19 cellular contexts compared by ENCODE assay signal in genomic region chr17:81930142-81931125, GRCh38. TPM values are rescaled to one million over a fixed set of nuclear protein-coding genes. Genes with fewer than 3 reads are reported as not detected.
A peak's percentile ranks its signal among the peaks of the same experiment; 100 is the strongest.
DNase-seq lines count a peak whose midpoint lies in the region; ATAC-seq, FAIRE-seq and TF ChIP-seq lines count a peak whose summit lies in the region.
"Had no signal": no experiment of that assay in that cellular context is flagged by ENCODE, and none has a peak within 500 bp of the region (broad histone marks: within the 10 kb centered on the region; RNA-seq: fewer than 3 reads in every experiment).

No MANE protein-coding gene starts in this region.

- no peak overlapping the region for H3K14ac ChIP-seq in neuronal stem cell (ENCODE audit: low read length)

- no peak for FAIRE-seq in GM12878 (lab: Jason Lieb, UNC)

- BruUV-seq in GM12878 (replicated peaks; lab: Mats Ljungman, UMichigan), result no TSS peak

- TF ChIP-seq RAD21 in GM12878 (IDR thresholded peaks at IDR 0.05; ENCODE audit: insufficient read depth, low read depth, low read length), result no peak

- CTCF ChIA-PET in GM12878 (lab: Yijun Ruan, JAX), result interaction anchor here (1.9 kb wide), 1 partner anchor 61 kb away, joined by 6 read pairs; no protein-coding TSS in a partner anchor

- no peak overlapping the region for H4K8ac ChIP-seq in neuronal stem cell (ENCODE audit: low read depth, low read length)

- POLR2A ChIA-PET in GM12878 (lab: Charles Lee), result interaction anchor here (0.6 to 1.0 kb wide), 7 partner anchors 8 to 294 kb away, joined by 3 to 5 read pairs (median 4); no protein-coding TSS in a partner anchor

- H2AK5ac ChIP-seq in neuronal stem cell (ENCODE audit: low read depth, low read length), result no peak overlapping the region

- WGBS in GM12878 (ENCODE audit: insufficient coverage, insufficient replicate concordance, low lambda C conversion rate, missing lambda C conversion rate), result 39% methylated on average over 20 of the region's 20 CpGs
- no CpG with 5 or more reads among the region's 20 CpGs for WGBS in neuronal stem cell (ENCODE audit: extremely low coverage in 2 of 2, insufficient read length in 2 of 2, insufficient replicate concordance in 1 of 2), 2 donors

- RAD21 ChIA-PET in GM12878 (lab: Charles Lee; ENCODE audit: unreplicated experiment), result interaction anchor here (0.9 to 1.6 kb wide), 2 partner anchors 30 to 36 kb away, joined by 4 to 7 read pairs; partner anchors contain the start of gene NOTUM

- H2BK12ac ChIP-seq in neuronal stem cell (ENCODE audit: low read length), result no peak overlapping the region

- H3K4me3 ChIP-seq in GM12878 (no peak overlapping the region), neuronal stem cell (ENCODE audit: low read length in 2 of 2) (no peak overlapping the region)
- H3K4me3 ChIP-seq: breast epithelium, skin epidermis had no signal

- H3K27ac ChIP-seq in GM12878 (ENCODE audit: control insufficient read depth, insufficient read depth), result 0 out of 2 replicates have a peak overlapping the region, but pooled peaks have one; percentile 24
- H3K27ac ChIP-seq in neuronal stem cell (replicated peaks; ENCODE audit: low read length), result no peak overlapping the region
- H3K27ac ChIP-seq: breast epithelium, skin epidermis had no signal

- H2AFZ ChIP-seq in GM12878 (ENCODE audit: control insufficient read depth, low read depth, low read length) (no peak overlapping the region), neuronal stem cell (ENCODE audit: low read length) (no peak overlapping the region)

- intact Hi-C loops in GM12878 (cut with micrococcal nuclease; ENCODE audit: unreplicated experiment), result no loop called here

- SMC1A ChIA-PET in GM12878 (lab: Charles Lee; ENCODE audit: uncharacterized antibody, unreplicated experiment), result interaction anchor here (0.7 kb wide), 1 partner anchor 420 kb away, joined by 3 read pairs; no protein-coding TSS in a partner anchor

- no peak overlapping the region for H3K4ac ChIP-seq in neuronal stem cell (ENCODE audit: low read length)

- H3K27me3 ChIP-seq in GM12878 (replicated peaks in 1 of 2; ENCODE audit: control insufficient read depth in 2 of 2, insufficient read depth in 2 of 2, low read length in 1 of 2) (no peaks in the 10 kb centered on the region), neuronal stem cell (ENCODE audit: control insufficient read depth in 3 of 3, insufficient read depth in 3 of 3, low read depth in 1 of 3, low read length in 3 of 3) (peaks cover 0 to 10% (median 0%) of the 10 kb centered on the region in 3 experiments)
- H3K27me3 ChIP-seq: breast epithelium had no signal

- H3K79me1 ChIP-seq in neuronal stem cell (ENCODE audit: low read depth, low read length), result peaks cover 32% of the 10 kb centered on the region

- no peaks in the 10 kb centered on the region for H4K20me1 ChIP-seq in GM12878 (ENCODE audit: control insufficient read depth, insufficient read depth)

- H4K91ac ChIP-seq in neuronal stem cell (ENCODE audit: low read depth, low read length, poor library complexity), result no peak overlapping the region

- H3K4me1 ChIP-seq in GM12878 (ENCODE audit: control insufficient read depth, insufficient read depth, low read length) (peaks cover 17% of the 10 kb centered on the region), neuronal stem cell (ENCODE audit: control insufficient read depth in 2 of 2, insufficient read depth in 1 of 2, low read depth in 1 of 2, low read length in 2 of 2) (peaks cover 12 to 13% of the 10 kb centered on the region in 2 donors)

- H3K4me2 ChIP-seq in GM12878 (ENCODE audit: control insufficient read depth, insufficient read depth) (no peak overlapping the region; the same call in 1 of the 2 replicates), neuronal stem cell (ENCODE audit: insufficient read depth, low read length, poor library complexity, severe bottlenecking) (no peak overlapping the region)

- DNase-seq in NCI-H1694 treated with DMSO at 0.1 percent for 48 hours (lab: John Stamatoyannopoulos, UW), result peak; percentile 45
- DNase-seq in NCI-H1694 (lab: John Stamatoyannopoulos, UW), result no peak
- DNase-seq in LHCN-M2 (ENCODE audit: low read depth), result peak; percentile 23
- no peak for DNase-seq in GM12878 (ENCODE audit: low read depth, low spot score)
- DNase-seq in neuronal stem cell (ENCODE audit: low spot score), result no peak
- no peak for DNase-seq in hepatic stellate cell (ENCODE audit: low spot score)
- no peak for DNase-seq in EL
- DNase-seq in LoVo (ENCODE audit: low spot score), result no peak
- DNase-seq: 8988T; activated CD4-positive, alpha-beta T cell treated with anti-CD3 and anti-CD28 coated beads for 4 hours; KBM-7; kidney glomerular epithelial cell; NCI-H2029 treated with DMSO at 0.1 percent for 48 hours; nephron progenitor cell had no signal

- H3K9ac ChIP-seq in GM12878 (ENCODE audit: control insufficient read depth, insufficient read depth, low read length) (no peak overlapping the region), neuronal stem cell (ENCODE audit: low read depth, low read length, poor library complexity) (no peak overlapping the region)

- peak overlapping the region; percentile 53 for H2BK5ac ChIP-seq in neuronal stem cell (ENCODE audit: low read length)

- in situ Hi-C loops in GM12878 (cut with MboI), result no loop called here

- peak; percentile 45 for ATAC-seq in GM12878

- H3K9me3 ChIP-seq in GM12878 (replicated peaks; ENCODE audit: control insufficient read depth, insufficient read depth, low read length), result no peaks in the 10 kb centered on the region
- H3K9me3 ChIP-seq in neuronal stem cell (replicated peaks in 1 of 2; ENCODE audit: control insufficient read depth in 2 of 2, insufficient read depth in 1 of 2, low read depth in 1 of 2, low read length in 2 of 2), result no peaks in the 10 kb centered on the region
- H3K9me3 ChIP-seq: breast epithelium had no signal

- no peak for TF ChIP-seq POLR2A in GM12878 (IDR thresholded peaks at IDR 0.05; ENCODE audit: low read depth, low read length)

- no peak for TF ChIP-seq EP300 in GM12878 (IDR thresholded peaks at IDR 0.05; ENCODE audit: borderline replicate concordance in 1 of 2, control insufficient read depth in 1 of 2, low read depth in 2 of 2, low read length in 2 of 2)

- no peak for TF ChIP-seq CTCF in GM12878 (IDR thresholded peaks at IDR 0.05 in 2 of 3, conservative IDR thresholded peaks at IDR 0.05 in 1 of 3; ENCODE audit: control insufficient read depth in 2 of 3, extremely low read depth in 1 of 3, insufficient read depth in 1 of 3, low read depth in 3 of 3, low read length in 3 of 3)

- H3K79me2 ChIP-seq in GM12878 (ENCODE audit: control insufficient read depth, insufficient read depth, low read length), result peaks cover 15% of the 10 kb centered on the region

- H3K36me3 ChIP-seq in GM12878 (ENCODE audit: control insufficient read depth in 2 of 2, insufficient read depth in 2 of 2, low read length in 1 of 2), result peaks cover 0 to 2% of the 10 kb centered on the region in 2 experiments; a peak in 1 of 4 replicates
- H3K36me3 ChIP-seq in neuronal stem cell (replicated peaks in 1 of 2; ENCODE audit: control insufficient read depth in 2 of 2, insufficient read depth in 2 of 2, low read length in 2 of 2), result peaks cover 6 to 26% of the 10 kb centered on the region in 2 donors
- H3K36me3 ChIP-seq: breast epithelium had no signal

- peak overlapping the region; percentile 85 for H3K23ac ChIP-seq in neuronal stem cell (ENCODE audit: low read depth, low read length, poor library complexity)

- no peak overlapping the region for H3K18ac ChIP-seq in neuronal stem cell (ENCODE audit: low read length)

- H2BK120ac ChIP-seq in neuronal stem cell (ENCODE audit: low read depth, low read length), result no peak overlapping the region

- H2BK15ac ChIP-seq in neuronal stem cell (ENCODE audit: low read length), result no peak overlapping the region

RNA-seq across cellular contexts. Expression of gene MAFG, which starts 2.9 kb away (rescaled TPM):
- 18.8 and 19.7 TPM in 2 replicates for total RNA-seq in LHCN-M2 (2014; rRNA removed)
- 17.5 TPM for polyA plus RNA-seq in LHCN-M2 (2012)
- total RNA-seq in GM12878 (2013; cell fraction: nucleolus; rRNA removed), result 15.6 and 17.5 TPM in 2 replicates
- 8.7 and 8.9 TPM in 2 replicates for total RNA-seq in GM12878 (2014; rRNA removed)
- 6.3 and 6.4 TPM in 2 replicates for total RNA-seq in GM12878 (2014; rRNA removed; fragmentation: Illumina TruSeq; extraction: Trizol)
- total RNA-seq in GM12878 (2021), result 18.1 and 20.1 TPM in 2 replicates
- 6.4 TPM for polyA plus RNA-seq in GM12878 (2011; ENCODE audit: low read depth)
- polyA plus RNA-seq in GM12878 (2011; rRNA removed), result 6.5 and 9.8 TPM in 2 replicates
- 14.8 and 16.6 TPM in 2 replicates for polyA plus RNA-seq in GM12878 (2011; cell fraction: cytosol; rRNA removed)
- 76.6 and 84.7 TPM in 2 replicates for polyA plus RNA-seq in GM12878 (2011; cell fraction: nucleus; rRNA removed)
- 13.3 and 15.1 TPM in 2 replicates for polyA plus RNA-seq in GM12878 (2012)
- 7.8 and 9.5 TPM in 2 replicates for polyA plus RNA-seq in GM12878 (2014; fragmentation: Illumina TruSeq; extraction: Trizol)
- polyA plus RNA-seq in GM12878 (2014; fragmentation: Nextera tagmentation; extraction: Ambion mirVana), result 1 to 10 TPM in 1 of 2 experiments, under 1 TPM in 1; 0.48 to 1.3 TPM
- 13.5 and 14.7 TPM in 2 replicates for polyA plus RNA-seq in GM12878 (2014; rRNA removed)
- polyA plus RNA-seq in GM12878 (2016; fragmentation: Nextera tagmentation; extraction: Ambion mirVana), result 1 to 10 TPM; 2.7 TPM
- polyA minus RNA-seq in GM12878 (2011; rRNA and poly(A)+ RNA removed), result 6.4 and 8.6 TPM in 2 replicates
- polyA minus RNA-seq in GM12878 (2011; cell fraction: cytosol; rRNA and poly(A)+ RNA removed), result 2.8 and 3.4 TPM in 2 replicates
- polyA minus RNA-seq in GM12878 (2011; cell fraction: nucleus; rRNA and poly(A)+ RNA removed), result 5.6 and 7.9 TPM in 2 replicates
- polyA plus RNA-seq in neuronal stem cell (2013, experiment 1 of 2), result 16.1 TPM
- 17.2 TPM for polyA plus RNA-seq in neuronal stem cell (2013, experiment 2 of 2)

RNA-seq across cellular contexts. Expression of gene PYCR1, which starts 6.7 kb away (rescaled TPM):
- total RNA-seq in LHCN-M2 (2014; rRNA removed) (59.1 and 81.4 TPM in 2 replicates), GM12878 (2014; rRNA removed) (75.7 and 88.1 TPM in 2 replicates), GM12878 (2014; rRNA removed; fragmentation: Illumina TruSeq; extraction: Trizol) (37.8 and 40.3 TPM in 2 replicates), GM12878 (2021) (105 TPM in 2 replicates)
- 73.7 TPM for polyA plus RNA-seq in LHCN-M2 (2012)
- total RNA-seq in GM12878 (2013; cell fraction: nucleolus; rRNA removed), result 12.5 and 13.6 TPM in 2 replicates
- polyA plus RNA-seq in GM12878 (2011; ENCODE audit: low read depth), result 19.6 TPM
- polyA plus RNA-seq in GM12878 (2011; rRNA removed) (23.4 and 49.3 TPM in 2 replicates), GM12878 (2014; fragmentation: Illumina TruSeq; extraction: Trizol) (18.7 and 43.8 TPM in 2 replicates), GM12878 (2014; fragmentation: Nextera tagmentation; extraction: Ambion mirVana) (1 to 10 TPM; 2.7 to 5.2 TPM), GM12878 (2014; rRNA removed) (107 and 124 TPM in 2 replicates), GM12878 (2016; fragmentation: Nextera tagmentation; extraction: Ambion mirVana) (100 to 1,000 TPM; 104 to 119 TPM)
- 67.6 and 105 TPM in 2 replicates for polyA plus RNA-seq in GM12878 (2011; cell fraction: cytosol; rRNA removed)
- 67.8 and 71.5 TPM in 2 replicates for polyA plus RNA-seq in GM12878 (2011; cell fraction: nucleus; rRNA removed)
- 55.9 and 82.4 TPM in 2 replicates for polyA plus RNA-seq in GM12878 (2012)
- 35.3 and 70.7 TPM in 2 replicates for polyA minus RNA-seq in GM12878 (2011; rRNA and poly(A)+ RNA removed)
- 24.8 and 24.9 TPM in 2 replicates for polyA minus RNA-seq in GM12878 (2011; cell fraction: cytosol; rRNA and poly(A)+ RNA removed)
- 10.5 and 11.3 TPM in 2 replicates for polyA minus RNA-seq in GM12878 (2011; cell fraction: nucleus; rRNA and poly(A)+ RNA removed)
- polyA plus RNA-seq in neuronal stem cell (2013, experiment 1 of 2), result 53.9 TPM
- 52.1 TPM for polyA plus RNA-seq in neuronal stem cell (2013, experiment 2 of 2)

RNA-seq across cellular contexts. Expression of gene SIRT7, which starts 12.5 kb away (rescaled TPM):
- total RNA-seq in LHCN-M2 (2014; rRNA removed) (17.3 and 20.0 TPM in 2 replicates), GM12878 (2014; rRNA removed) (35.4 and 38.7 TPM in 2 replicates), GM12878 (2014; rRNA removed; fragmentation: Illumina TruSeq; extraction: Trizol) (14.1 and 15.3 TPM in 2 replicates), GM12878 (2021) (36.0 and 37.8 TPM in 2 replicates)
- polyA plus RNA-seq in LHCN-M2 (2012), result 18.1 TPM
- 30.0 and 32.9 TPM in 2 replicates for total RNA-seq in GM12878 (2013; cell fraction: nucleolus; rRNA removed)
- polyA plus RNA-seq in GM12878 (2011; ENCODE audit: low read depth), result 16.5 TPM
- polyA plus RNA-seq in GM12878 (2011; rRNA removed) (5.9 and 8.6 TPM in 2 replicates), GM12878 (2014; fragmentation: Illumina TruSeq; extraction: Trizol) (6.4 and 17.4 TPM in 2 replicates), GM12878 (2014; fragmentation: Nextera tagmentation; extraction: Ambion mirVana) (1 to 10 TPM; 1.2 to 5.4 TPM), GM12878 (2014; rRNA removed) (49.7 and 56.2 TPM in 2 replicates), GM12878 (2016; fragmentation: Nextera tagmentation; extraction: Ambion mirVana) (10 to 100 TPM; 28.0 to 32.1 TPM)
- polyA plus RNA-seq in GM12878 (2011; cell fraction: cytosol; rRNA removed), result 13.5 and 18.4 TPM in 2 replicates
- polyA plus RNA-seq in GM12878 (2011; cell fraction: nucleus; rRNA removed), result 61.4 and 89.1 TPM in 2 replicates
- 33.1 and 40.6 TPM in 2 replicates for polyA plus RNA-seq in GM12878 (2012)
- 35.6 and 60.0 TPM in 2 replicates for polyA minus RNA-seq in GM12878 (2011; rRNA and poly(A)+ RNA removed)
- polyA minus RNA-seq in GM12878 (2011; cell fraction: cytosol; rRNA and poly(A)+ RNA removed), result 26.1 and 26.8 TPM in 2 replicates
- 24.2 and 38.0 TPM in 2 replicates for polyA minus RNA-seq in GM12878 (2011; cell fraction: nucleus; rRNA and poly(A)+ RNA removed)
- 5.2 TPM for polyA plus RNA-seq in neuronal stem cell (2013, experiment 1 of 2)
- 5.1 TPM for polyA plus RNA-seq in neuronal stem cell (2013, experiment 2 of 2)

RNA-seq across cellular contexts. Expression of gene MYADML2, which starts 16.6 kb away (rescaled TPM):
- not detected in 2 replicates for total RNA-seq in LHCN-M2 (2014; rRNA removed)
- 0.05 TPM for polyA plus RNA-seq in LHCN-M2 (2012)
- 0.19 TPM in 1 of 2 replicates, not detected in the other for total RNA-seq in GM12878 (2013; cell fraction: nucleolus; rRNA removed)
- not detected in 2 replicates for total RNA-seq in GM12878 (2014; rRNA removed)
- total RNA-seq in GM12878 (2014; rRNA removed; fragmentation: Illumina TruSeq; extraction: Trizol), result not detected in 2 replicates
- not detected in 2 replicates for total RNA-seq in GM12878 (2021)
- polyA plus RNA-seq in GM12878 (2011; ENCODE audit: low read depth), result not detected
- polyA plus RNA-seq in GM12878 (2011; rRNA removed), result not detected in 2 replicates
- polyA plus RNA-seq in GM12878 (2011; cell fraction: cytosol; rRNA removed), result not detected in 2 replicates
- polyA plus RNA-seq in GM12878 (2011; cell fraction: nucleus; rRNA removed), result not detected in 2 replicates
- polyA plus RNA-seq in GM12878 (2012), result 0.04 and 0.05 TPM in 2 replicates
- polyA plus RNA-seq in GM12878 (2014; fragmentation: Illumina TruSeq; extraction: Trizol), result not detected in 2 replicates
- polyA plus RNA-seq in GM12878 (2014; fragmentation: Nextera tagmentation; extraction: Ambion mirVana), result not detected
- not detected in 2 replicates for polyA plus RNA-seq in GM12878 (2014; rRNA removed)
- not detected for polyA plus RNA-seq in GM12878 (2016; fragmentation: Nextera tagmentation; extraction: Ambion mirVana)
- polyA minus RNA-seq in GM12878 (2011; rRNA and poly(A)+ RNA removed), result not detected in 2 replicates
- not detected in 2 replicates for polyA minus RNA-seq in GM12878 (2011; cell fraction: cytosol; rRNA and poly(A)+ RNA removed)
- polyA minus RNA-seq in GM12878 (2011; cell fraction: nucleus; rRNA and poly(A)+ RNA removed), result not detected in 2 replicates
- 0.03 TPM for polyA plus RNA-seq in neuronal stem cell (2013, experiment 1 of 2)
- polyA plus RNA-seq in neuronal stem cell (2013, experiment 2 of 2), result 0.03 TPM
- total RNA-seq: activated T-helper 2 cell treated with anti-CD3 and anti-CD28 coated beads, Interferon-gamma antibody, Interleukin-2, Interleukin-4, amounts not matched to agents 10 μg/mL and 5 μg/mL and 100 μg/mL, durations not matched to agents 14 hours and 24 hours and 36 hours; breast epithelium; glomerular endothelial cell; temporal lobe had no signal

RNA-seq across cellular contexts. Expression of gene PCYT2, which starts 19.2 kb away (rescaled TPM):
- 30.4 and 35.4 TPM in 2 replicates for total RNA-seq in LHCN-M2 (2014; rRNA removed)
- 52.7 TPM for polyA plus RNA-seq in LHCN-M2 (2012)
- total RNA-seq in GM12878 (2013; cell fraction: nucleolus; rRNA removed), result 42.8 and 47.2 TPM in 2 replicates
- 50.7 and 53.2 TPM in 2 replicates for total RNA-seq in GM12878 (2014; rRNA removed)
- total RNA-seq in GM12878 (2014; rRNA removed; fragmentation: Illumina TruSeq; extraction: Trizol), result 23.5 and 25.4 TPM in 2 replicates
- 56.7 and 57.3 TPM in 2 replicates for total RNA-seq in GM12878 (2021)
- polyA plus RNA-seq in GM12878 (2011; ENCODE audit: low read depth), result 8.4 TPM
- polyA plus RNA-seq in GM12878 (2011; rRNA removed), result 23.1 and 39.3 TPM in 2 replicates
- 35.7 and 54.3 TPM in 2 replicates for polyA plus RNA-seq in GM12878 (2011; cell fraction: cytosol; rRNA removed)
- polyA plus RNA-seq in GM12878 (2011; cell fraction: nucleus; rRNA removed), result 196 and 208 TPM in 2 replicates
- 23.5 and 27.3 TPM in 2 replicates for polyA plus RNA-seq in GM12878 (2012)
- 27.7 and 33.3 TPM in 2 replicates for polyA plus RNA-seq in GM12878 (2014; fragmentation: Illumina TruSeq; extraction: Trizol)
- 1 to 10 TPM in 1 of 2 experiments, under 1 TPM in 1; 0.63 to 1.2 TPM for polyA plus RNA-seq in GM12878 (2014; fragmentation: Nextera tagmentation; extraction: Ambion mirVana)
- polyA plus RNA-seq in GM12878 (2014; rRNA removed), result 52.6 and 68.7 TPM in 2 replicates
- 10 to 100 TPM; 58.2 to 72.0 TPM for polyA plus RNA-seq in GM12878 (2016; fragmentation: Nextera tagmentation; extraction: Ambion mirVana)
- 28.7 and 37.6 TPM in 2 replicates for polyA minus RNA-seq in GM12878 (2011; rRNA and poly(A)+ RNA removed)
- polyA minus RNA-seq in GM12878 (2011; cell fraction: cytosol; rRNA and poly(A)+ RNA removed), result 7.6 and 16.2 TPM in 2 replicates
- 47.8 and 54.3 TPM in 2 replicates for polyA minus RNA-seq in GM12878 (2011; cell fraction: nucleus; rRNA and poly(A)+ RNA removed)
- polyA plus RNA-seq in neuronal stem cell (2013, experiment 1 of 2), result 16.8 TPM
- 15.9 TPM for polyA plus RNA-seq in neuronal stem cell (2013, experiment 2 of 2)

Comparison
In these comparisons a context has a peak if more than half of its experiments do, and no peak if none do; other contexts are left out.
1. DNase-seq: peak in NCI-H1694 treated with DMSO at 0.1 percent for 48 hours (single experiment) and LHCN-M2 (single experiment); none in NCI-H1694 (single experiment), GM12878 (single experiment), neuronal stem cell (single experiment), hepatic stellate cell (single experiment), EL (single experiment) and LoVo (single experiment).